8 cellular contexts compared by ENCODE assay signal in the genomic region with DNA sequence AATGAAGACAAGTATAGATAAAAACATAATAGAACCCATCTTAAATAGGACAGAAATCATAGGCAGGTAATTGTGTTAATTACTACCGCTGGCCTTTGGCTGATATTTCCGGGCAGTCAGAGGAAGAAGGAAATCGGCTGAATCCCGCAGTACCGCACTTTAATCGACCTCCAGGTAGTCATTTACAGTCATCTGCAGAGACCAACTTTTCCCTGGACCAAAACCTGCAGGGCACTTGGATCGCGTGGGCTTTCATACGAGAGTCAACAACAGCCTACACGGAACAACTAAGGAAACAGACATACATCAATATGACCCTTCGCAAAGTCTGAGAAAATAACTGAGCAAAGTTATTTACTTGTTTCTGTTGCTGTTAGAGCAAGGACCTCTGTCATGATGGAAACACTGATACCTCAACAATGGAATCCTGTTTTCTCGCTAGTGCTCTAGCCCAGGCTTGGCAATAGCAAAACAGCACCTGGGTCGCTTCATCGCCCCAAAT. TPM values are rescaled to one million over a fixed set of nuclear protein-coding genes. Genes with fewer than 3 reads are reported as not detected.
A peak's percentile ranks its signal among the peaks of the same experiment; 100 is the strongest.
DNase-seq lines count a peak whose midpoint lies in the region; ATAC-seq lines count a peak whose summit lies in the region.

No MANE protein-coding gene starts in this region.

- H3K9me3 ChIP-seq in CD4-positive, alpha-beta memory T cell (ENCODE audit: control insufficient read depth in 1 of 2, low read length in 2 of 2) = no peaks in the 10 kb centered on the region
- H3K9me3 ChIP-seq in right cardiac atrium (ENCODE audit: control insufficient read depth, low read length) (no peaks in the 10 kb centered on the region), skeletal muscle tissue (ENCODE audit: control insufficient read depth in 3 of 3, low read length in 3 of 3) (no peaks in the 10 kb centered on the region)

- 2% methylated on average over 14 of the region's 14 CpGs for WGBS in right cardiac atrium

- ATAC-seq in HG02938 (IDR thresholded peaks at IDR 0.05; ENCODE audit: unreplicated experiment) = peak; percentile 0
- ATAC-seq in right cardiac atrium = no peak
- no peak for ATAC-seq in GM21360 (IDR thresholded peaks at IDR 0.05; ENCODE audit: unreplicated experiment)

- H3K27me3 Mint-ChIP-seq in CD4-positive, alpha-beta memory T cell = no peaks in the 10 kb centered on the region
- no peaks in the 10 kb centered on the region for H3K27me3 Mint-ChIP-seq in activated T-helper 1 cell treated with anti-CD3 and anti-CD28 coated beads, Interleukin-12 subunit alpha, Interleukin-12 subunit beta, Interleukin-2, Interleukin-4 antibody, amounts not matched to agents 30 ng/mL and 10 ng/mL and 1 ng/mL, durations not matched to agents 14 hours and 24 hours and 36 hours (ENCODE audit: insufficient read depth)

- peaks cover 46 to 76% (median 54%) of the 10 kb centered on the region in 4 donors for H3K4me1 Mint-ChIP-seq in CD4-positive, alpha-beta memory T cell
- H3K4me1 Mint-ChIP-seq in activated T-helper 1 cell treated with anti-CD3 and anti-CD28 coated beads, Interleukin-12 subunit alpha, Interleukin-12 subunit beta, Interleukin-2, Interleukin-4 antibody, amounts not matched to agents 30 ng/mL and 10 ng/mL and 1 ng/mL, durations not matched to agents 14 hours and 24 hours and 36 hours (ENCODE audit: low read depth) = peaks cover 55% of the 10 kb centered on the region

- CTCF ChIA-PET in CD4-positive, alpha-beta memory T cell (lab: Charles Lee; ENCODE audit: partially characterized antibody) = interaction anchor here (1.0 to 3.2 kb wide), 6 partner anchors 9 to 81 kb away, joined by 3 to 22 read pairs (median 5); no protein-coding TSS in a partner anchor

- H3K27ac Mint-ChIP-seq in CD4-positive, alpha-beta memory T cell = peak overlapping the region; percentile 97 to 100 (median 99)
- peak overlapping the region; percentile 95 for H3K27ac Mint-ChIP-seq in activated T-helper 1 cell treated with anti-CD3 and anti-CD28 coated beads, Interleukin-12 subunit alpha, Interleukin-12 subunit beta, Interleukin-2, Interleukin-4 antibody, amounts not matched to agents 30 ng/mL and 10 ng/mL and 1 ng/mL, durations not matched to agents 14 hours and 24 hours and 36 hours

- peaks cover 5% of the 10 kb centered on the region for H3K36me3 ChIP-seq in CD4-positive, alpha-beta memory T cell (ENCODE audit: insufficient read depth, low read length)
- H3K36me3 ChIP-seq in skeletal muscle tissue (ENCODE audit: control insufficient read depth in 3 of 3, insufficient read depth in 3 of 3, low read length in 3 of 3) = peaks cover 2 to 17% (median 6%) of the 10 kb centered on the region in 3 donors

- H3K27ac ChIP-seq in CD4-positive, alpha-beta memory T cell (ENCODE audit: low read depth, low read length) = peak overlapping the region; percentile 93
- H3K27ac ChIP-seq in right cardiac atrium (ENCODE audit: low read length) (peak overlapping the region; percentile 86), skeletal muscle tissue (ENCODE audit: low read depth, low read length) (peak overlapping the region; percentile 97)

- intact Hi-C loops in CD4-positive, alpha-beta memory T cell (cut with micrococcal nuclease) = loop anchor here (2.0 to 10.0 kb wide), 3 partner anchors 1042 to 1380 kb away; a partner anchor contains a TSS
- intact Hi-C loops in activated T-helper 1 cell treated with anti-CD3 and anti-CD28 coated beads, Interleukin-12 subunit alpha, Interleukin-12 subunit beta, Interleukin-2, Interleukin-4 antibody, amounts not matched to agents 30 ng/mL and 10 ng/mL and 1 ng/mL, durations not matched to agents 14 hours and 24 hours and 36 hours (cut with micrococcal nuclease) = loop anchor here (2.0 to 10.0 kb wide), 3 partner anchors 1380 to 1848 kb away; a partner anchor contains a TSS
- intact Hi-C loops in right cardiac atrium (cut with DNase I) = loop anchor here in 2 of 4 donors (2.0 to 5.0 kb wide), 2 partner anchors 54 kb away; a partner anchor contains a TSS

- POLR2A ChIA-PET in CD4-positive, alpha-beta memory T cell (lab: Charles Lee; ENCODE audit: partially characterized antibody) = interaction anchor here (1.3 to 1.6 kb wide), 4 partner anchors 10 to 1381 kb away, joined by 5 to 14 read pairs (median 10); a partner anchor contains a TSS

- H3K27me3 ChIP-seq in CD4-positive, alpha-beta memory T cell (ENCODE audit: insufficient read depth, low read length) = no peaks in the 10 kb centered on the region
- H3K27me3 ChIP-seq in right cardiac atrium (ENCODE audit: control insufficient read depth, insufficient read depth) (no peaks in the 10 kb centered on the region), skeletal muscle tissue (ENCODE audit: control insufficient read depth in 3 of 3, insufficient read depth in 3 of 3, low read length in 3 of 3) (no peaks in the 10 kb centered on the region)

- peaks cover 51% of the 10 kb centered on the region for H3K4me1 ChIP-seq in CD4-positive, alpha-beta memory T cell (ENCODE audit: insufficient read depth, low read length)
- H3K4me1 ChIP-seq in right cardiac atrium (ENCODE audit: control insufficient read depth, insufficient read depth, low read length) (peaks cover 2% of the 10 kb centered on the region), skeletal muscle tissue (ENCODE audit: control insufficient read depth in 3 of 3, insufficient read depth in 3 of 3, low read length in 3 of 3) (peaks cover 8 to 36% (median 20%) of the 10 kb centered on the region in 3 donors)

- no peaks in the 10 kb centered on the region for H3K9me3 Mint-ChIP-seq in CD4-positive, alpha-beta memory T cell
- no peaks in the 10 kb centered on the region for H3K9me3 Mint-ChIP-seq in activated T-helper 1 cell treated with anti-CD3 and anti-CD28 coated beads, Interleukin-12 subunit alpha, Interleukin-12 subunit beta, Interleukin-2, Interleukin-4 antibody, amounts not matched to agents 30 ng/mL and 10 ng/mL and 1 ng/mL, durations not matched to agents 14 hours and 24 hours and 36 hours

- H3K4me3 Mint-ChIP-seq in CD4-positive, alpha-beta memory T cell = peak overlapping the region; percentile 94 to 99 (median 98)
- peak overlapping the region; percentile 96 for H3K4me3 Mint-ChIP-seq in activated T-helper 1 cell treated with anti-CD3 and anti-CD28 coated beads, Interleukin-12 subunit alpha, Interleukin-12 subunit beta, Interleukin-2, Interleukin-4 antibody, amounts not matched to agents 30 ng/mL and 10 ng/mL and 1 ng/mL, durations not matched to agents 14 hours and 24 hours and 36 hours

- H3K9ac ChIP-seq in skeletal muscle tissue (ENCODE audit: low read depth in 1 of 3, low read length in 3 of 3) = peak overlapping the region; percentile 91 to 97 (median 93)

- H3K4me3 ChIP-seq in CD4-positive, alpha-beta memory T cell (ENCODE audit: low read length in 2 of 2) = peak overlapping the region; percentile 66 to 91
- H3K4me3 ChIP-seq in right cardiac atrium (ENCODE audit: low read length) = peak overlapping the region; percentile 71
- peak overlapping the region; percentile 97 to 100 (median 99) for H3K4me3 ChIP-seq in skeletal muscle tissue (ENCODE audit: low read length in 3 of 3)

- DNase-seq in CD4-positive, alpha-beta memory T cell = no peak
- no peak for DNase-seq in activated T-helper 1 cell treated with anti-CD3 and anti-CD28 coated beads, Interleukin-12 subunit alpha, Interleukin-12 subunit beta, Interleukin-2, Interleukin-4 antibody, amounts not matched to agents 30 ng/mL and 10 ng/mL and 1 ng/mL, durations not matched to agents 14 hours and 24 hours and 36 hours (ENCODE audit: low spot score)
- DNase-seq in right cardiac atrium = no peak
- DNase-seq in mesenteric fat pad (ENCODE audit: low spot score) = no peak
- no peak for DNase-seq in hepatic stellate cell (ENCODE audit: low spot score)

- peaks cover 20 to 39% of the 10 kb centered on the region in 2 donors for H3K36me3 Mint-ChIP-seq in CD4-positive, alpha-beta memory T cell
- H3K36me3 Mint-ChIP-seq in activated T-helper 1 cell treated with anti-CD3 and anti-CD28 coated beads, Interleukin-12 subunit alpha, Interleukin-12 subunit beta, Interleukin-2, Interleukin-4 antibody, amounts not matched to agents 30 ng/mL and 10 ng/mL and 1 ng/mL, durations not matched to agents 14 hours and 24 hours and 36 hours (ENCODE audit: low read depth) = peaks cover 23% of the 10 kb centered on the region

RNA-seq across cellular contexts. Expression of a gene that starts 0.7 kb away (rescaled TPM):
- 10 to 100 TPM; 14.4 to 18.6 TPM for total RNA-seq in CD4-positive, alpha-beta memory T cell
- 10 to 100 TPM in 1 of 2 donors, 1 to 10 TPM in 1; 10.0 TPM for polyA plus RNA-seq in CD4-positive, alpha-beta memory T cell
- total RNA-seq in activated T-helper 1 cell treated with anti-CD3 and anti-CD28 coated beads, Interleukin-12 subunit alpha, Interleukin-12 subunit beta, Interleukin-2, Interleukin-4 antibody, amounts not matched to agents 30 ng/mL and 10 ng/mL and 1 ng/mL, durations not matched to agents 14 hours and 24 hours and 36 hours = 4.1 and 5.8 TPM in 2 replicates
- total RNA-seq in right cardiac atrium (10 to 100 TPM in 3 of 4 donors, 1 to 10 TPM in 1; 7.9 to 14.4 (median 12.9) TPM), skeletal muscle tissue (3.1 TPM), mesenteric fat pad (3.1 TPM)
- 6.8 TPM for polyA plus RNA-seq in right cardiac atrium

RNA-seq across cellular contexts. Expression of a gene that starts 1.0 kb away (rescaled TPM):
- 10 to 100 TPM; 39.1 to 39.9 TPM for total RNA-seq in CD4-positive, alpha-beta memory T cell
- polyA plus RNA-seq in CD4-positive, alpha-beta memory T cell = 10 to 100 TPM; 38.4 to 50.0 TPM
- total RNA-seq in activated T-helper 1 cell treated with anti-CD3 and anti-CD28 coated beads, Interleukin-12 subunit alpha, Interleukin-12 subunit beta, Interleukin-2, Interleukin-4 antibody, amounts not matched to agents 30 ng/mL and 10 ng/mL and 1 ng/mL, durations not matched to agents 14 hours and 24 hours and 36 hours = 49.0 and 53.6 TPM in 2 replicates
- 10 to 100 TPM; 30.1 to 38.6 (median 34.1) TPM for total RNA-seq in right cardiac atrium
- 26.0 TPM for polyA plus RNA-seq in right cardiac atrium
- 43.3 TPM for total RNA-seq in skeletal muscle tissue
- 21.9 TPM for total RNA-seq in mesenteric fat pad

RNA-seq across cellular contexts. Expression of a gene that starts 54.4 kb away (rescaled TPM):
- 10 to 100 TPM; 23.0 to 24.7 TPM for total RNA-seq in CD4-positive, alpha-beta memory T cell
- polyA plus RNA-seq in CD4-positive, alpha-beta memory T cell = 1 to 10 TPM; 6.3 to 9.1 TPM
- 24.2 and 24.3 TPM in 2 replicates for total RNA-seq in activated T-helper 1 cell treated with anti-CD3 and anti-CD28 coated beads, Interleukin-12 subunit alpha, Interleukin-12 subunit beta, Interleukin-2, Interleukin-4 antibody, amounts not matched to agents 30 ng/mL and 10 ng/mL and 1 ng/mL, durations not matched to agents 14 hours and 24 hours and 36 hours
- total RNA-seq in right cardiac atrium (10 to 100 TPM; 17.9 to 23.8 (median 19.5) TPM), skeletal muscle tissue (20.9 TPM), mesenteric fat pad (13.3 TPM)
- 9.9 TPM for polyA plus RNA-seq in right cardiac atrium
